ENCODE assay signal across 8 cellular contexts in the genomic region with DNA sequence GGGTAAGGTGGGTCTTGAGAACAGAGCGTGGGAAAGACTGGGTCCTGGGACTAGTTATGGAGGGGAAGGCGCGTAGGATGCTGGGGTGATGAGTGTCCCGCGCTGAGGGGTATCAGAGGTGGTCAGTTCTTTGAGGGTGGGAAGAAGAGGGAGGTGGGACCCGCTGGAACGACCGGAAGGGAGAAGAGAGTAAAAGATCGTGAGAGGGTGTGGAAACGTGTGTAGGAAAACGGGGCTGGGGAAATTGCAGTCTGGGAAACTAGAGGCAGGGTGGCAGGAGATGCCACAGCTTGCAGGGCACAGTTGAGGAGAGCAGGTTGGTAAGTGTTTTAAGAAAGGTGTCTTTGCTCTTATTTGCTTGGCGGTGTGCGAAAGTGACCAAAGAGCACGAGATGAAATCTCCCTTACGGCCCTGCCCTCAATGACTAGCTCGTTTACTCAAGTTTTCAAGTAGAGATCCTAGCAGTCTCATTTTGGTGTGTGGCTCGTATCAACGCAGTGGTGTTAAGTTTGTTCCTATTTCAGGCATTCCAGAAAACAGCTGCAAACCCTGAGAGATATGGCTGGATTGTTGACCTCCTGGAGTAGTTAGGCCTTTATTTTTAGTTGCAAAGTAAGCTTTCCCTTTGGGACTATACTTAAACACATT. TPM values are rescaled to one million over a fixed set of nuclear protein-coding genes. Genes with fewer than 3 reads are reported as not detected.
DNase-seq lines count a peak whose midpoint lies in the region; ATAC-seq, FAIRE-seq and TF ChIP-seq lines count a peak whose summit lies in the region.

No MANE protein-coding gene starts in this region.

- CTCF ChIA-PET in activated naive CD4-positive, alpha-beta T cell treated with anti-CD3 and anti-CD28 coated beads for 36 hours (lab: Charles Lee): interaction anchor here (0.5 to 5.9 kb wide), 5 partner anchors 23 to 101 kb away, joined by 3 to 22 read pairs (median 3); a partner anchor contains a TSS
- CTCF ChIA-PET in GM12878 (lab: Yijun Ruan, JAX): interaction anchor here (0.8 to 5.3 kb wide), 6 partner anchors 24 to 170 kb away, joined by 3 to 33 read pairs (median 4); a partner anchor contains a TSS

- peaks cover 0 to 3% of the 10 kb centered on the region in 2 experiments; a peak in 2 of 4 replicates for H3K36me3 ChIP-seq in GM12878 (ENCODE audit: control insufficient read depth in 2 of 2, insufficient read depth in 2 of 2, low read length in 1 of 2)

- H4K20me1 ChIP-seq in GM12878 (ENCODE audit: control insufficient read depth, insufficient read depth): no peaks in the 10 kb centered on the region

- peak overlapping the region; percentile 92 for H3K9ac ChIP-seq in GM12878 (ENCODE audit: control insufficient read depth, insufficient read depth, low read length)

- no peak for TF ChIP-seq EP300 in GM12878 (IDR thresholded peaks at IDR 0.05; ENCODE audit: borderline replicate concordance in 1 of 2, control insufficient read depth in 1 of 2, low read depth in 2 of 2, low read length in 2 of 2)

- no peak for TF ChIP-seq RAD21 in GM12878 (IDR thresholded peaks at IDR 0.05; ENCODE audit: insufficient read depth, low read depth, low read length)

- ATAC-seq in GM12878: peak; percentile 8
- peak; percentile 4 for ATAC-seq in stimulated activated naive CD8-positive, alpha-beta T cell treated with anti-CD3 and anti-CD28 coated beads, Interleukin-15, Interleukin-2, amounts not matched to agents 100 U/mL and 50 U/mL, for 24 hours
- no peak for ATAC-seq in GM19463 (IDR thresholded peaks at IDR 0.05; ENCODE audit: unreplicated experiment)

- H3K4me3 Mint-ChIP-seq in activated naive CD4-positive, alpha-beta T cell treated with anti-CD3 and anti-CD28 coated beads for 36 hours: peak overlapping the region; percentile 100

- in situ Hi-C loops in GM12878 (cut with MboI): no loop called here

- TF ChIP-seq POLR2A in GM12878 (IDR thresholded peaks at IDR 0.05; ENCODE audit: low read depth, low read length): no peak; the same call in 1 of the 2 replicates

- peak overlapping the region; percentile 84 for H2AFZ ChIP-seq in GM12878 (ENCODE audit: control insufficient read depth, low read depth, low read length)

- DNase-seq in activated naive CD4-positive, alpha-beta T cell treated with anti-CD3 and anti-CD28 coated beads for 36 hours: no peak
- DNase-seq in activated naive CD4-positive, alpha-beta T cell (lab: John Stamatoyannopoulos, UW): no peak
- DNase-seq in NCI-H2081 treated with DMSO at 0.1 percent for 48 hours (lab: John Stamatoyannopoulos, UW) (peak; percentile 21), GM12878 (ENCODE audit: low read depth, low spot score) (no peak), iris pigment epithelial cell (ENCODE audit: low read depth) (peak; percentile 41), NCI-H187 treated with DMSO at 0.1 percent for 48 hours (lab: John Stamatoyannopoulos, UW) (no peak)
- peak; percentile 33 for DNase-seq in stimulated activated naive CD8-positive, alpha-beta T cell treated with anti-CD3 and anti-CD28 coated beads, Interleukin-15, Interleukin-2, amounts not matched to agents 100 U/mL and 50 U/mL, for 24 hours

- peak overlapping the region; percentile 85 for H3K4me3 ChIP-seq in GM12878

- under 1% methylated on average over 18 of the region's 18 CpGs for WGBS in GM12878 (ENCODE audit: insufficient coverage, insufficient replicate concordance, low lambda C conversion rate, missing lambda C conversion rate)

- peak overlapping the region; percentile 82 for H3K27ac ChIP-seq in GM12878 (ENCODE audit: control insufficient read depth, insufficient read depth)

- no peak for FAIRE-seq in GM12878 (lab: Jason Lieb, UNC)

- H3K27me3 ChIP-seq in GM12878 (replicated peaks in 1 of 2; ENCODE audit: control insufficient read depth in 2 of 2, insufficient read depth in 2 of 2, low read length in 1 of 2): no peaks in the 10 kb centered on the region

- H3K4me1 ChIP-seq in GM12878 (ENCODE audit: control insufficient read depth, insufficient read depth, low read length): no peaks in the 10 kb centered on the region; the same call in 1 of the 2 replicates

- peaks cover 26% of the 10 kb centered on the region for H3K36me3 Mint-ChIP-seq in activated naive CD4-positive, alpha-beta T cell treated with anti-CD3 and anti-CD28 coated beads for 36 hours (ENCODE audit: low read depth)

- SMC1A ChIA-PET in GM12878 (lab: Charles Lee; ENCODE audit: uncharacterized antibody, unreplicated experiment): interaction anchor here (0.9 to 2.2 kb wide), 11 partner anchors 10 to 170 kb away, joined by 3 to 15 read pairs (median 4); a partner anchor contains a TSS

- RAD21 ChIA-PET in GM12878 (lab: Charles Lee; ENCODE audit: unreplicated experiment): interaction anchor here (0.6 to 3.0 kb wide), 7 partner anchors 23 to 101 kb away, joined by 3 to 19 read pairs (median 5); a partner anchor contains a TSS

- TSS peak; percentile 87 for BruUV-seq in GM12878 (replicated peaks; lab: Mats Ljungman, UMichigan)

- peaks cover 56% of the 10 kb centered on the region for H3K79me2 ChIP-seq in GM12878 (ENCODE audit: control insufficient read depth, insufficient read depth, low read length)

- POLR2A ChIA-PET in GM12878 (lab: Charles Lee): interaction anchor here (0.5 to 6.0 kb wide), 11 partner anchors 11 to 678 kb away, joined by 3 to 90 read pairs (median 3); a partner anchor contains a TSS

- intact Hi-C loops in activated naive CD4-positive, alpha-beta T cell treated with anti-CD3 and anti-CD28 coated beads for 36 hours (cut with micrococcal nuclease): loop anchor here (5.0 kb wide), 1 partner anchor 716 kb away; no protein-coding TSS in a partner anchor
- intact Hi-C loops in GM12878 (cut with micrococcal nuclease; ENCODE audit: unreplicated experiment): loop anchor here (2.0 to 5.0 kb wide), 4 partner anchors 32 to 294 kb away; a partner anchor contains a TSS

- TF ChIP-seq CTCF in GM12878 (IDR thresholded peaks at IDR 0.05 in 2 of 3, conservative IDR thresholded peaks at IDR 0.05 in 1 of 3; ENCODE audit: control insufficient read depth in 2 of 3, extremely low read depth in 1 of 3, insufficient read depth in 1 of 3, low read depth in 3 of 3, low read length in 3 of 3): no peak

- peak overlapping the region; percentile 82 for H3K4me2 ChIP-seq in GM12878 (ENCODE audit: control insufficient read depth, insufficient read depth)

- no peaks in the 10 kb centered on the region for H3K9me3 Mint-ChIP-seq in activated naive CD4-positive, alpha-beta T cell treated with anti-CD3 and anti-CD28 coated beads for 36 hours

- H3K9me3 ChIP-seq in GM12878 (replicated peaks; ENCODE audit: control insufficient read depth, insufficient read depth, low read length): no peaks in the 10 kb centered on the region

- peaks cover 49% of the 10 kb centered on the region for H3K4me1 Mint-ChIP-seq in activated naive CD4-positive, alpha-beta T cell treated with anti-CD3 and anti-CD28 coated beads for 36 hours (ENCODE audit: low read depth)

- peak overlapping the region; percentile 92 for H3K27ac Mint-ChIP-seq in activated naive CD4-positive, alpha-beta T cell treated with anti-CD3 and anti-CD28 coated beads for 36 hours

- H3K27me3 Mint-ChIP-seq in activated naive CD4-positive, alpha-beta T cell treated with anti-CD3 and anti-CD28 coated beads for 36 hours (ENCODE audit: low read depth): no peaks in the 10 kb centered on the region

RNA-seq across cellular contexts. Expression of a gene that starts 0.6 kb away (rescaled TPM):
- total RNA-seq in activated naive CD4-positive, alpha-beta T cell treated with anti-CD3 and anti-CD28 coated beads for 36 hours: 100 to 1,000 TPM; 111 to 113 TPM
- total RNA-seq in GM12878 (2013; cell fraction: nucleolus; rRNA removed): 202 and 205 TPM in 2 replicates
- 139 and 141 TPM in 2 replicates for total RNA-seq in GM12878 (2014; rRNA removed)
- 92.0 and 94.7 TPM in 2 replicates for total RNA-seq in GM12878 (2014; rRNA removed; fragmentation: Illumina TruSeq; extraction: Trizol)
- total RNA-seq in GM12878 (2021): 112 and 114 TPM in 2 replicates
- polyA plus RNA-seq in GM12878 (2011; ENCODE audit: low read depth): 112 TPM
- polyA plus RNA-seq in GM12878 (2011; rRNA removed): 152 and 188 TPM in 2 replicates
- polyA plus RNA-seq in GM12878 (2011; cell fraction: cytosol; rRNA removed): 162 and 232 TPM in 2 replicates
- 117 and 119 TPM in 2 replicates for polyA plus RNA-seq in GM12878 (2011; cell fraction: nucleus; rRNA removed)
- polyA plus RNA-seq in GM12878 (2012): 108 and 128 TPM in 2 replicates
- 124 and 151 TPM in 2 replicates for polyA plus RNA-seq in GM12878 (2014; fragmentation: Illumina TruSeq; extraction: Trizol)
- 100 to 1,000 TPM in 1 of 2 experiments, 10 to 100 TPM in 1; 82.9 to 103 TPM for polyA plus RNA-seq in GM12878 (2014; fragmentation: Nextera tagmentation; extraction: Ambion mirVana)
- polyA plus RNA-seq in GM12878 (2014; rRNA removed): 65.2 and 74.4 TPM in 2 replicates
- 100 to 1,000 TPM; 193 to 202 TPM for polyA plus RNA-seq in GM12878 (2016; fragmentation: Nextera tagmentation; extraction: Ambion mirVana)
- 530 and 786 TPM in 2 replicates for polyA minus RNA-seq in GM12878 (2011; rRNA and poly(A)+ RNA removed)
- polyA minus RNA-seq in GM12878 (2011; cell fraction: cytosol; rRNA and poly(A)+ RNA removed): 106 and 109 TPM in 2 replicates
- polyA minus RNA-seq in GM12878 (2011; cell fraction: nucleus; rRNA and poly(A)+ RNA removed): 81.2 and 107 TPM in 2 replicates

RNA-seq across cellular contexts. Expression of a gene that starts 24.0 kb away (rescaled TPM):
- total RNA-seq in activated naive CD4-positive, alpha-beta T cell treated with anti-CD3 and anti-CD28 coated beads for 36 hours: 10 to 100 TPM; 28.8 to 33.0 TPM
- 29.1 and 31.1 TPM in 2 replicates for total RNA-seq in GM12878 (2013; cell fraction: nucleolus; rRNA removed)
- total RNA-seq in GM12878 (2014; rRNA removed): 76.1 and 86.5 TPM in 2 replicates
- 52.3 and 54.2 TPM in 2 replicates for total RNA-seq in GM12878 (2014; rRNA removed; fragmentation: Illumina TruSeq; extraction: Trizol)
- 54.5 and 57.2 TPM in 2 replicates for total RNA-seq in GM12878 (2021)
- polyA plus RNA-seq in GM12878 (2011; ENCODE audit: low read depth): 31.3 TPM
- polyA plus RNA-seq in GM12878 (2011; rRNA removed): 84.6 and 87.0 TPM in 2 replicates
- 66.8 and 83.4 TPM in 2 replicates for polyA plus RNA-seq in GM12878 (2011; cell fraction: cytosol; rRNA removed)
- 35.4 and 36.5 TPM in 2 replicates for polyA plus RNA-seq in GM12878 (2011; cell fraction: nucleus; rRNA removed)
- polyA plus RNA-seq in GM12878 (2012): 29.4 and 37.7 TPM in 2 replicates
- 80.7 and 89.6 TPM in 2 replicates for polyA plus RNA-seq in GM12878 (2014; fragmentation: Illumina TruSeq; extraction: Trizol)
- 10 to 100 TPM; 20.3 to 32.8 TPM for polyA plus RNA-seq in GM12878 (2014; fragmentation: Nextera tagmentation; extraction: Ambion mirVana)
- polyA plus RNA-seq in GM12878 (2014; rRNA removed): 61.5 and 64.7 TPM in 2 replicates
- polyA plus RNA-seq in GM12878 (2016; fragmentation: Nextera tagmentation; extraction: Ambion mirVana): 100 to 1,000 TPM; 122 to 127 TPM
- polyA minus RNA-seq in GM12878 (2011; rRNA and poly(A)+ RNA removed): 71.5 and 76.5 TPM in 2 replicates
- 18.3 and 20.3 TPM in 2 replicates for polyA minus RNA-seq in GM12878 (2011; cell fraction: cytosol; rRNA and poly(A)+ RNA removed)
- polyA minus RNA-seq in GM12878 (2011; cell fraction: nucleus; rRNA and poly(A)+ RNA removed): 8.3 and 15.2 TPM in 2 replicates

RNA-seq across cellular contexts. Expression of a gene that starts 31.7 kb away (rescaled TPM):
- 100 to 1,000 TPM; 164 to 167 TPM for total RNA-seq in activated naive CD4-positive, alpha-beta T cell treated with anti-CD3 and anti-CD28 coated beads for 36 hours
- 52.5 and 58.9 TPM in 2 replicates for total RNA-seq in GM12878 (2013; cell fraction: nucleolus; rRNA removed)
- 53.7 and 59.6 TPM in 2 replicates for total RNA-seq in GM12878 (2014; rRNA removed)
- total RNA-seq in GM12878 (2014; rRNA removed; fragmentation: Illumina TruSeq; extraction: Trizol): 66.1 and 66.8 TPM in 2 replicates
- 67.1 and 68.2 TPM in 2 replicates for total RNA-seq in GM12878 (2021)
- polyA plus RNA-seq in GM12878 (2011; ENCODE audit: low read depth): 15.9 TPM
- polyA plus RNA-seq in GM12878 (2011; rRNA removed): 65.0 and 99.2 TPM in 2 replicates
- polyA plus RNA-seq in GM12878 (2011; cell fraction: cytosol; rRNA removed): 26.8 and 27.8 TPM in 2 replicates
- polyA plus RNA-seq in GM12878 (2011; cell fraction: nucleus; rRNA removed): 21.8 and 24.9 TPM in 2 replicates
- 22.8 and 30.9 TPM in 2 replicates for polyA plus RNA-seq in GM12878 (2012)
- polyA plus RNA-seq in GM12878 (2014; fragmentation: Illumina TruSeq; extraction: Trizol): 72.9 and 75.5 TPM in 2 replicates
- 10 to 100 TPM; 47.0 to 52.5 TPM for polyA plus RNA-seq in GM12878 (2014; fragmentation: Nextera tagmentation; extraction: Ambion mirVana)
- polyA plus RNA-seq in GM12878 (2014; rRNA removed): 42.1 and 43.8 TPM in 2 replicates
- 10 to 100 TPM; 66.2 to 68.6 TPM for polyA plus RNA-seq in GM12878 (2016; fragmentation: Nextera tagmentation; extraction: Ambion mirVana)
- polyA minus RNA-seq in GM12878 (2011; rRNA and poly(A)+ RNA removed): 32.4 and 37.7 TPM in 2 replicates
- polyA minus RNA-seq in GM12878 (2011; cell fraction: cytosol; rRNA and poly(A)+ RNA removed): 17.0 and 21.0 TPM in 2 replicates
- 34.2 and 51.4 TPM in 2 replicates for polyA minus RNA-seq in GM12878 (2011; cell fraction: nucleus; rRNA and poly(A)+ RNA removed)

Comparison
In these comparisons a context has a peak if more than half of its experiments do, and no peak if none do; other contexts are left out.
1. DNase-seq: peak in NCI-H2081 treated with DMSO at 0.1 percent for 48 hours (single experiment), iris pigment epithelial cell (single experiment) and stimulated activated naive CD8-positive, alpha-beta T cell treated with anti-CD3 and anti-CD28 coated beads, Interleukin-15, Interleukin-2, amounts not matched to agents 100 U/mL and 50 U/mL, for 24 hours (single experiment); none in activated naive CD4-positive, alpha-beta T cell treated with anti-CD3 and anti-CD28 coated beads for 36 hours (single experiment), activated naive CD4-positive, alpha-beta T cell (0 of 4), GM12878 (single experiment) and NCI-H187 treated with DMSO at 0.1 percent for 48 hours (single experiment).